Comparison of ENCODE assay signal across 21 cellular contexts in the genomic region with DNA sequence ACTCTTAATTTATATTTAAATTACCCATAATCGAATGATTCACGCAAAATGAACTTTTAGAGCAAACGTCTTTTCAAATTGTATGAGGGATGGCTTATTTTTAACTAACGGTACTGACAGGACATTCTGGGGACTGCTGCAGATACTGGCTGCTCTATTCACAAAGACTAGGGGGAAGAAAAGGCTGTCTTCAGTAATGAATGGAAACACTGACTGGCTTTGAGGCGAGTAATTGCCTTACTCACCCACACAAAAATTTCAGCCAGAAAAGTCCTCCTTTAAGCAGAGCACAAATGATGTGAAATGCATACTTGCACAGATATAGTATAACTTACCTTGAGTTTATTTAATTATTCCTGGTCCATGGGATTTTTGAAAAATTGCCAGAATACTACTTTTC.
"Had no signal": no experiment of that assay in that cellular context is flagged by ENCODE, and none has a peak within 500 bp of the region (broad histone marks: within the 10 kb centered on the region; RNA-seq: fewer than 3 reads in every experiment).

No MANE protein-coding gene starts in this region.

- H3K36me3 Mint-ChIP-seq: activated CD4-positive, alpha-beta memory T cell treated with anti-CD3 and anti-CD28 coated beads for 36 hours; activated naive CD8-positive, alpha-beta T cell treated with anti-CD3 and anti-CD28 coated beads, Interleukin-2, amount 10 ng/mL, durations not matched to agents 7 days and 5 days; immature natural killer cell; stimulated activated naive B cell treated with anti-CD40 and anti-IgM and Interleukin-4, amounts not matched to agents 10 μg/mL and 1 μg/mL and 100 μg/mL, for 72 hours had no signal

- H3K27me3 Mint-ChIP-seq: activated CD4-positive, alpha-beta memory T cell treated with anti-CD3 and anti-CD28 coated beads for 36 hours; activated naive CD8-positive, alpha-beta T cell treated with anti-CD3 and anti-CD28 coated beads, Interleukin-2, amount 10 ng/mL, durations not matched to agents 7 days and 5 days; progenitor cell of endocrine pancreas; stimulated activated naive B cell treated with anti-CD40 and anti-IgM and Interleukin-4, amounts not matched to agents 10 μg/mL and 1 μg/mL and 100 μg/mL, for 72 hours had no signal

- DNase-seq: activated CD4-positive, alpha-beta memory T cell treated with anti-CD3 and anti-CD28 coated beads for 36 hours; activated CD4-positive, alpha-beta T cell treated with anti-CD3 and anti-CD28 coated beads for 48 hours; activated effector memory CD4-positive, alpha-beta T cell treated with Interleukin-2 at 50 U/mL for 16 hours; activated naive CD4-positive, alpha-beta T cell treated with anti-CD3 and anti-CD28 coated beads for 36 hours; activated naive CD8-positive, alpha-beta T cell treated with anti-CD3 and anti-CD28 coated beads, Interleukin-2, amount 10 ng/mL, durations not matched to agents 7 days and 5 days; activated T-cell treated with anti-CD3 and anti-CD28 coated beads, Interleukin-2, amount 50 U/mL, for 72 hours; amniotic stem cell; colonic mucosa; dorsolateral prefrontal cortex; esophagus squamous epithelium; immature natural killer cell; kidney glomerular epithelial cell; left lung; stimulated activated CD4-positive, alpha-beta T cell treated with anti-CD3 and anti-CD28 coated beads, Interleukin-2, amount 100 ng/mL, for 48 hours; stimulated activated CD8-positive, alpha-beta memory T cell treated with anti-CD3 and anti-CD28 coated beads, Interleukin-4, amount 100 ng/mL, for 48 hours; stimulated activated naive B cell treated with anti-CD40 and anti-IgM and Interleukin-4, amounts not matched to agents 10 μg/mL and 1 μg/mL and 100 μg/mL, for 72 hours; T1000; transverse colon had no signal

- ATAC-seq: activated T-cell treated with anti-CD3 and anti-CD28 coated beads, Interleukin-2, amount 50 U/mL, for 72 hours; left lung; stimulated activated naive B cell treated with anti-CD40 and anti-IgM and Interleukin-4, amounts not matched to agents 10 μg/mL and 1 μg/mL and 100 μg/mL, for 72 hours had no signal

- H3K4me3 ChIP-seq: colonic mucosa, dorsolateral prefrontal cortex, esophagus squamous epithelium, left lung, transverse colon had no signal

- H3K9me3 Mint-ChIP-seq: nephron; stimulated activated naive B cell treated with anti-CD40 and anti-IgM and Interleukin-4, amounts not matched to agents 10 μg/mL and 1 μg/mL and 100 μg/mL, for 72 hours had no signal

- H3K4me3 Mint-ChIP-seq: activated CD4-positive, alpha-beta memory T cell treated with anti-CD3 and anti-CD28 coated beads for 36 hours; activated naive CD4-positive, alpha-beta T cell treated with anti-CD3 and anti-CD28 coated beads for 36 hours; activated naive CD8-positive, alpha-beta T cell treated with anti-CD3 and anti-CD28 coated beads, Interleukin-2, amount 10 ng/mL, durations not matched to agents 7 days and 5 days; activated T-cell treated with anti-CD3 and anti-CD28 coated beads, Interleukin-2, amount 50 U/mL, for 72 hours; immature natural killer cell; nephron; stimulated activated naive B cell treated with anti-CD40 and anti-IgM and Interleukin-4, amounts not matched to agents 10 μg/mL and 1 μg/mL and 100 μg/mL, for 72 hours; T-helper 1 cell treated with Interleukin-12 subunit alpha and Interleukin-12 subunit beta and Interleukin-4 antibody, amounts not matched to agents 30 μg/mL and 1 μg/mL, for 36 hours had no signal

- H3K9me3 ChIP-seq: colonic mucosa, esophagus squamous epithelium, left lung, transverse colon had no signal

- H3K4me1 ChIP-seq: colonic mucosa, esophagus squamous epithelium, left lung, transverse colon had no signal

- H3K27me3 ChIP-seq: colonic mucosa, dorsolateral prefrontal cortex, esophagus squamous epithelium, left lung, transverse colon had no signal

- H3K36me3 ChIP-seq: colonic mucosa, esophagus squamous epithelium, left lung, transverse colon had no signal

- H3K4me1 Mint-ChIP-seq: activated naive CD8-positive, alpha-beta T cell treated with anti-CD3 and anti-CD28 coated beads, Interleukin-2, amount 10 ng/mL, durations not matched to agents 7 days and 5 days; immature natural killer cell; nephron; stimulated activated naive B cell treated with anti-CD40 and anti-IgM and Interleukin-4, amounts not matched to agents 10 μg/mL and 1 μg/mL and 100 μg/mL, for 72 hours had no signal

- H3K27ac Mint-ChIP-seq: activated CD4-positive, alpha-beta memory T cell treated with anti-CD3 and anti-CD28 coated beads for 36 hours; activated naive CD4-positive, alpha-beta T cell treated with anti-CD3 and anti-CD28 coated beads for 36 hours; activated naive CD8-positive, alpha-beta T cell treated with anti-CD3 and anti-CD28 coated beads, Interleukin-2, amount 10 ng/mL, durations not matched to agents 7 days and 5 days; activated T-cell treated with anti-CD3 and anti-CD28 coated beads, Interleukin-2, amount 50 U/mL, for 72 hours; immature natural killer cell; nephron; progenitor cell of endocrine pancreas; stimulated activated naive B cell treated with anti-CD40 and anti-IgM and Interleukin-4, amounts not matched to agents 10 μg/mL and 1 μg/mL and 100 μg/mL, for 72 hours; T-helper 1 cell treated with Interleukin-12 subunit alpha and Interleukin-12 subunit beta and Interleukin-4 antibody, amounts not matched to agents 30 μg/mL and 1 μg/mL, for 36 hours had no signal

- H3K27ac ChIP-seq: colonic mucosa, dorsolateral prefrontal cortex, esophagus squamous epithelium, left lung, transverse colon had no signal
